In the genomic region with DNA sequence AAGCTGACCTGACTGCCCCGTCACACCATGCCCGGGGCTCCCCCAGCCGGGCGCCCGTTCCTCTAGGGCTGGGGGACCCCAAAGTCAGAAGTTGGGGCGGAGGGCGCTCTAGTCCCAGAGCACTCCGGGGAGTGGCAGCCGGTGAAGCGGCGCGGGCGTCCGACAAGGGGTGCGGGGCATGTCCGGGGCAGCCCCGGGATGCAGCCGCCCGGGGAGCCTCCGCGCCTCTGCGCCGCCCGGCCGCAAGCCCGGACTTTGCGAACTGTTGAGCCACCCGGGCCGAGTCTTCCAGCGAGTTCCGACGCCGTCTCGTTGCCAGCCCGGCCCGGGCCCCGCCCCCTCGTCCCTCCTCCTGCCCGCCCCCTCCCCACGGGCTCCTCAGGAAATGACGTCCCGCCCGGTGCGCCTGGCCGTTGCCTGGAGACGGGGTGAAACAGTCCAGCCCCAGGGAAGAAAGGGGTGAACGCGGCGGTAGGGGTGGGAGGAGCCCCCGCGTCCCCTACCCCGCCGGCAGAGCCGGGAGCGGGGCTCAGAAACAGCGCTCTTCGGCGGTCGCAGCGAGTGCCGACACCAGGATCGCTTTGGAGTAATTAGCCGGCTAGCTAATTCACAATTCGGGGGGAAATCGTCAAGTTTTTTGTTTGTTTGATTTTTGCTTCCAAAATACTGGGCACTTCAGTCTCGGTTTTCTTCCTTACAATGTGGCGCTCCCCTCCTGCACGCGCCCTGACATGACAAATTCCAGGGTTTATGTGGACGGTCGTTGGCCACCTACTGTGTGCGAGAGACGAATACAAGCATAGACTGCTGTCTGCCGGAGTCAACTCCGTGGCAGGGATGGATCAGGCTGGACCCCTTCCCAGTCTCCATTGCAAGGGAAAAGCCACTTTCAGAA, we compare ENCODE assay signal across 8 cellular contexts. TPM values are rescaled to one million over a fixed set of nuclear protein-coding genes. Genes with fewer than 3 reads are reported as not detected.
A peak's percentile ranks its signal among the peaks of the same experiment; 100 is the strongest.
DNase-seq lines count a peak whose midpoint lies in the region; ATAC-seq lines count a peak whose summit lies in the region.

TSS of gene WHRN (minus strand) at position 287 of the 895 bp plus-strand sequence. CDS start 672 bp downstream, outside the sequence.

- H3K4me1 Mint-ChIP-seq in dendritic cell treated with granulocyte-macrophage colony-stimulating factor and Interleukin-4, amounts not matched to agents 40 ng/mL and 50 ng/mL, for 4 days (ENCODE audit: low read depth), result peaks cover 6% of the 10 kb centered on the region

- H3K27me3 Mint-ChIP-seq in dendritic cell treated with granulocyte-macrophage colony-stimulating factor and Interleukin-4, amounts not matched to agents 40 ng/mL and 50 ng/mL, for 4 days, result peaks cover 76% of the 10 kb centered on the region

- H3K4me3 Mint-ChIP-seq in dendritic cell treated with granulocyte-macrophage colony-stimulating factor and Interleukin-4, amounts not matched to agents 40 ng/mL and 50 ng/mL, for 4 days, result peak within 1 kb of the TSS; percentile 83

- ATAC-seq in GM18907 (IDR thresholded peaks at IDR 0.05; ENCODE audit: unreplicated experiment), result peak; percentile 69
- peak; percentile 89 for ATAC-seq in HG03342 (IDR thresholded peaks at IDR 0.05; ENCODE audit: unreplicated experiment)
- peak; percentile 96 for ATAC-seq in left lobe of liver

- intact Hi-C loops in dendritic cell treated with granulocyte-macrophage colony-stimulating factor and Interleukin-4, amounts not matched to agents 40 ng/mL and 50 ng/mL, for 4 days (cut with micrococcal nuclease), result loop anchor here (10.0 kb wide), 1 partner anchor 49 kb away; no protein-coding TSS in a partner anchor

- H3K27ac Mint-ChIP-seq in dendritic cell treated with granulocyte-macrophage colony-stimulating factor and Interleukin-4, amounts not matched to agents 40 ng/mL and 50 ng/mL, for 4 days, result peak within 1 kb of the TSS; percentile 72

- H3K9me3 Mint-ChIP-seq in dendritic cell treated with granulocyte-macrophage colony-stimulating factor and Interleukin-4, amounts not matched to agents 40 ng/mL and 50 ng/mL, for 4 days, result no peaks in the 10 kb centered on the region

- DNase-seq in A172 (ENCODE audit: low spot score) (peak; percentile 72), NCI-H510A treated with DMSO at 0.1 percent for 48 hours (lab: John Stamatoyannopoulos, UW) (peak; percentile 89), left lobe of liver (ENCODE audit: low spot score) (peak; percentile 93)
- DNase-seq in activated CD4-positive, alpha-beta T cell treated with anti-CD3 and anti-CD28 coated beads, Interleukin-2, amount 50 U/mL, for 24 hours (ENCODE audit: low read depth in 1 of 2, low spot score in 1 of 2), result peak; percentile 69 to 85
- DNase-seq in stimulated activated CD4-positive, alpha-beta T cell treated with anti-CD3 and anti-CD28 coated beads, Interleukin-1b, Interleukin-23, amount 100 ng/mL, for 24 hours (ENCODE audit: low read depth in 4 of 4, low spot score in 1 of 4), result peak; percentile 64 to 87 (median 82)

- H3K36me3 Mint-ChIP-seq in dendritic cell treated with granulocyte-macrophage colony-stimulating factor and Interleukin-4, amounts not matched to agents 40 ng/mL and 50 ng/mL, for 4 days (ENCODE audit: low read depth), result no peaks in the 10 kb centered on the region

RNA-seq across cellular contexts. Expression of gene WHRN, which starts in this region (rescaled TPM):
- 2.0 and 2.1 TPM in 2 replicates for total RNA-seq in A172 (2014; rRNA removed; shearing (Covaris generic))
- 2.8 TPM for total RNA-seq in left lobe of liver

Comparison
In these comparisons a context has a peak if more than half of its experiments do, and no peak if none do; other contexts are left out.
1. Peak in every context shown above with its lines: DNase-seq and ATAC-seq.